ENCODE assay signal across 12 cellular contexts in the genomic region with DNA sequence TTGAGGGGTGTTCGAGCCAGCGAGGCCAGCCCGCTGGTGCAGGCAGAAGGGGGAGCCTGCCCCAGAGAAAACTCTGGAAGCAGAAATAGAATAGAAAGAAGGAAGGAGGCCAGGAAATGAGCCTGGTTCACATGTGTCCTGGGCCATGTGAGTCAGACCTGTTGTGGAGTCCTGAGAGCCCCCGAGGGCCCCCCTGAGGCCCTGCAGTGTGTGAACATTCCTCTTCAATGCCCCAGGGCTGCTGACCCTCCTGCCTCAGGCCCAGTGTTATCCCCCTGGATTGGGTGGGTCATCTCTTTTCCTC.
A peak's percentile ranks its signal among the peaks of the same experiment; 100 is the strongest.
DNase-seq lines count a peak whose midpoint lies in the region; ATAC-seq and TF ChIP-seq lines count a peak whose summit lies in the region.
"Had no signal": no experiment of that assay in that cellular context is flagged by ENCODE, and none has a peak within 500 bp of the region (broad histone marks: within the 10 kb centered on the region; RNA-seq: fewer than 3 reads in every experiment).

No MANE protein-coding gene starts in this region.

- H3K4me3 ChIP-seq in astrocyte of the spinal cord (ENCODE audit: low read depth, low read length) (no peak overlapping the region), skin epidermis (no peak overlapping the region)
- H3K4me3 ChIP-seq: HAP-1 had no signal

- no peak for TF ChIP-seq CTCF in astrocyte of the spinal cord (IDR thresholded peaks at IDR 0.05; ENCODE audit: low read depth, low read length)

- peak overlapping the region in 18 of 21 experiments; percentile 27 to 85 (median 65) for H3K27ac ChIP-seq in skin epidermis

- in situ Hi-C loops in astrocyte of the spinal cord (cut with HindIII; ENCODE audit: low sequenced_read_pairs), result no loop called here

- no peak for ATAC-seq in HG03460 (IDR thresholded peaks at IDR 0.05; ENCODE audit: unreplicated experiment)
- ATAC-seq in HG03354 (IDR thresholded peaks at IDR 0.05; ENCODE audit: poor library complexity, severe bottlenecking, unreplicated experiment), result no peak

- peak; percentile 44 for DNase-seq in GM03348 (ENCODE audit: low spot score)
- DNase-seq in astrocyte of the spinal cord (ENCODE audit: low read depth, low spot score), result peak; percentile 58
- DNase-seq in kidney tubule cell (ENCODE audit: low spot score), result peak; percentile 26
- DNase-seq in CD1c-positive myeloid dendritic cell (ENCODE audit: extremely low spot score), result no peak
- DNase-seq in NCI-H774 (lab: John Stamatoyannopoulos, UW), result no peak
- DNase-seq: effector CD8-positive, alpha-beta T cell; left cardiac atrium; NCI-H2171 had no signal

Comparison
In these comparisons a context has a peak if more than half of its experiments do, and no peak if none do; other contexts are left out.
1. DNase-seq: peak in GM03348 (single experiment), astrocyte of the spinal cord (single experiment) and kidney tubule cell (single experiment); none in CD1c-positive myeloid dendritic cell (single experiment) and NCI-H774 (single experiment).